Comparison of ENCODE assay signal across 1 cellular context in the genomic region with DNA sequence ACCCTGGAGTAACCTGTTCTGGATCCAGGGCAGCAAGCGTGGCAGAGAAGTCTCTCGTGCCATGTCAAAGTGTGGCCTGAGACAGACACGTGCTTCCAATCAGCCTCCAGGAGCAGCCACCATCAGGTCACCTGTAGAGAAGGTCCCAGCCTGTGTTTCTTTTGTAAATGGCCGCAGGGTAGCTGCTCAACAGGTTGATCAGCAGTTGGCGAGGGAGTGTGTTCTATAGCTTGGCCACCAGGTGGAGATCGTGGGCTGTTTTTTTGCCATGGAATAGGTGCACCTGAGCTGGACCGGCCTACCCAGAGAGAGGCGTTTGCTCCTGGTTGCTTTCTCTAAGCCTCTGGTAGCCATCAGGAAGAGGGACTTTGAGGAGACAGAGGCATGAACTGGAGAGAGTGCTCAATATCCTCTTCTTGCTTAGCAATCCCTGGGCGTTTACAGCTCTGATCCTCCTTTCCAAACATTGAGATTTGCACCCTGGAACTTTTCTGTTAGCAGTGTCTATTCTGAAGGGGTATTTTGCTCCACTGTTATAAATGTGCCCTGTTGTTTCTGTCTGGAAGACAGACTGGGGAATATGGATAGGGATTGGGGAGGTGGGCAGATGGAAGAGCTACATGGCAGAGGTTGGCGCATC.
TF ChIP-seq lines count a peak whose summit lies in the region.

No MANE protein-coding gene starts in this region.

TF ChIP-seq in endothelial cell of umbilical vein, 7 proteins besides CTCF, POLR2A, EP300 and RAD21 (continued from another document):
- TF ChIP-seq, protein P1, sequence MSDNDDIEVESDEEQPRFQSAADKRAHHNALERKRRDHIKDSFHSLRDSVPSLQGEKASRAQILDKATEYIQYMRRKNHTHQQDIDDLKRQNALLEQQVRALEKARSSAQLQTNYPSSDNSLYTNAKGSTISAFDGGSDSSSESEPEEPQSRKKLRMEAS (IDR thresholded peaks at IDR 0.05; ENCODE audit: insufficient read depth, insufficient read length): no peak
- TF ChIP-seq MYC (IDR thresholded peaks at IDR 0.05; ENCODE audit: low read depth, low read length) (no peak), GATA2 (IDR thresholded peaks at IDR 0.05; ENCODE audit: insufficient read depth, insufficient read length, low read depth, low read length) (no peak), EZH2 (IDR thresholded peaks at IDR 0.05; ENCODE audit: borderline replicate concordance, low read depth, low read length, severe bottlenecking) (no peak)
